ENCODE assay signal across 25 cellular contexts in genomic region chr7:43888983-43889945, GRCh38. TPM values are rescaled to one million over a fixed set of nuclear protein-coding genes. Genes with fewer than 3 reads are reported as not detected.
A peak's percentile ranks its signal among the peaks of the same experiment; 100 is the strongest.
DNase-seq lines count a peak whose midpoint lies in the region; ATAC-seq, FAIRE-seq and TF ChIP-seq lines count a peak whose summit lies in the region.
"Had no signal": no experiment of that assay in that cellular context is flagged by ENCODE, and none has a peak within 500 bp of the region (broad histone marks: within the 10 kb centered on the region; RNA-seq: fewer than 3 reads in every experiment).

No MANE protein-coding gene starts in this region.

- intact Hi-C loops in natural killer cell (cut with micrococcal nuclease): no loop called here

- FAIRE-seq in urothelium cell line (lab: Jason Lieb, UNC): no peak
- FAIRE-seq: D721Med had no signal

- H3K9me3 Mint-ChIP-seq in natural killer cell: no peaks in the 10 kb centered on the region
- no peaks in the 10 kb centered on the region for H3K9me3 Mint-ChIP-seq in natural killer cell treated with Interleukin-12 subunit alpha and Interleukin-12 subunit beta and Interleukin-15 and Interleukin-18, amount 100 ng/mL, for 72 hours
- H3K9me3 Mint-ChIP-seq: mesothelial cell of epicardium had no signal

- H3K27ac Mint-ChIP-seq in natural killer cell: no peak overlapping the region
- H3K27ac Mint-ChIP-seq in natural killer cell treated with Interleukin-12 subunit alpha and Interleukin-12 subunit beta and Interleukin-15 and Interleukin-18, amount 100 ng/mL, for 72 hours: no peak overlapping the region
- H3K27ac Mint-ChIP-seq: B cell, mesothelial cell of epicardium had no signal

- TF ChIP-seq CTCF in natural killer cell (IDR thresholded peaks at IDR 0.05) (no peak), fibroblast of mammary gland (conservative IDR thresholded peaks at IDR 0.05; ENCODE audit: control insufficient read depth, insufficient read depth, low read depth, low read length) (no peak)

- peaks cover 0 to 10% (median 6%) of the 10 kb centered on the region in 5 donors for H3K4me1 ChIP-seq in subcutaneous abdominal adipose tissue (ENCODE audit: control insufficient read depth in 5 of 5, insufficient read depth in 5 of 5, low read length in 5 of 5)

- H3K27me3 Mint-ChIP-seq in natural killer cell (ENCODE audit: low read depth in 2 of 2): peaks cover 17 to 35% of the 10 kb centered on the region in 2 donors
- peaks cover 0 to 6% of the 10 kb centered on the region in 2 donors for H3K27me3 Mint-ChIP-seq in natural killer cell treated with Interleukin-12 subunit alpha and Interleukin-12 subunit beta and Interleukin-15 and Interleukin-18, amount 100 ng/mL, for 72 hours
- H3K27me3 Mint-ChIP-seq: B cell had no signal

- H3K9ac ChIP-seq in subcutaneous abdominal adipose tissue (ENCODE audit: low read length in 5 of 5): no peak overlapping the region

- H3K4me3 Mint-ChIP-seq in natural killer cell: no peak overlapping the region
- H3K4me3 Mint-ChIP-seq in natural killer cell treated with Interleukin-12 subunit alpha and Interleukin-12 subunit beta and Interleukin-15 and Interleukin-18, amount 100 ng/mL, for 72 hours: no peak overlapping the region
- H3K4me3 Mint-ChIP-seq: B cell, mesothelial cell of epicardium had no signal

- no peaks in the 10 kb centered on the region for H3K9me3 ChIP-seq in subcutaneous abdominal adipose tissue (ENCODE audit: control insufficient read depth in 5 of 5, low read length in 5 of 5)
- H3K9me3 ChIP-seq: neutrophil, right atrium auricular region, thoracic aorta had no signal

- H3K4me3 ChIP-seq in fibroblast of mammary gland (ENCODE audit: control insufficient read depth, low read depth, low read length) (no peak overlapping the region), subcutaneous abdominal adipose tissue (ENCODE audit: low read depth in 1 of 5, low read length in 5 of 5) (no peak overlapping the region)
- H3K4me3 ChIP-seq: right atrium auricular region, SK-N-MC, thoracic aorta had no signal

- no peaks in the 10 kb centered on the region for H3K27me3 ChIP-seq in subcutaneous abdominal adipose tissue (ENCODE audit: control insufficient read depth in 5 of 5, insufficient read depth in 4 of 5, low read length in 5 of 5)
- H3K27me3 ChIP-seq: brain microvascular endothelial cell, neutrophil, right atrium auricular region had no signal

- ATAC-seq in natural killer cell: peak in 2 of 3 donors; percentile 24 to 52
- no peak for ATAC-seq in natural killer cell treated with Interleukin-12 subunit alpha and Interleukin-12 subunit beta and Interleukin-15 and Interleukin-18, amount 100 ng/mL, for 72 hours

- H3K36me3 Mint-ChIP-seq in natural killer cell: no peaks in the 10 kb centered on the region
- no peaks in the 10 kb centered on the region for H3K36me3 Mint-ChIP-seq in natural killer cell treated with Interleukin-12 subunit alpha and Interleukin-12 subunit beta and Interleukin-15 and Interleukin-18, amount 100 ng/mL, for 72 hours

- peaks cover 41 to 52% of the 10 kb centered on the region in 2 donors for H3K4me1 Mint-ChIP-seq in natural killer cell
- H3K4me1 Mint-ChIP-seq in natural killer cell treated with Interleukin-12 subunit alpha and Interleukin-12 subunit beta and Interleukin-15 and Interleukin-18, amount 100 ng/mL, for 72 hours (ENCODE audit: low read depth in 2 of 2): peaks cover 37 to 39% of the 10 kb centered on the region in 2 donors

- H3K27ac ChIP-seq in subcutaneous abdominal adipose tissue (ENCODE audit: low read depth, low read length): peak overlapping the region; percentile 47
- H3K27ac ChIP-seq: brain microvascular endothelial cell, neutrophil, right atrium auricular region, SK-N-MC, thoracic aorta had no signal

- peaks cover 6 to 20% (median 17%) of the 10 kb centered on the region in 5 donors for H3K36me3 ChIP-seq in subcutaneous abdominal adipose tissue (ENCODE audit: control insufficient read depth in 5 of 5, insufficient read depth in 5 of 5, low read length in 5 of 5)
- H3K36me3 ChIP-seq: neutrophil had no signal

- DNase-seq in natural killer cell (no peak), RPMI7951 (ENCODE audit: low read depth) (peak; percentile 56), fibroblast of mammary gland (ENCODE audit: low read depth) (peak; percentile 43), DMS 273 treated with DMSO at 0.1 percent for 48 hours (lab: John Stamatoyannopoulos, UW) (no peak), SK-N-DZ (ENCODE audit: low spot score) (no peak), urothelium cell line (ENCODE audit: low spot score) (no peak)
- no peak for DNase-seq in natural killer cell treated with Interleukin-12 subunit alpha and Interleukin-12 subunit beta and Interleukin-15 and Interleukin-18, amount 100 ng/mL, for 72 hours (ENCODE audit: low spot score)
- DNase-seq: activated CD8-positive, alpha-beta memory T cell treated with anti-CD3 and anti-CD28 coated beads for 24 hours; activated gamma-delta T cell treated with Interleukin-2 at 50 U/mL for 16 hours; brain microvascular endothelial cell; dermis blood vessel endothelial cell; hypothalamus; kidney glomerular epithelial cell; NCI-H1694 treated with DMSO at 0.1 percent for 48 hours; NCI-H446; OCI-M1; stimulated activated CD4-positive, alpha-beta T cell treated with anti-CD3 and anti-CD28 coated beads, Interleukin-2, amount 100 ng/mL, for 24 hours had no signal

RNA-seq across cellular contexts. Expression of gene URGCP, which starts 17.1 kb away (rescaled TPM):
- 10 to 100 TPM; 11.5 to 24.4 (median 21.5) TPM for total RNA-seq in natural killer cell
- total RNA-seq in natural killer cell treated with Interleukin-12 subunit alpha and Interleukin-12 subunit beta and Interleukin-15 and Interleukin-18, amount 100 ng/mL, for 72 hours: 10 to 100 TPM; 29.4 TPM
- 29.4 and 32.8 TPM in 2 replicates for total RNA-seq in RPMI7951 (2014; rRNA removed; shearing (Covaris generic))
- polyA plus RNA-seq in SK-N-DZ (2014; cell fraction: cytosol; rRNA removed): 15.8 and 22.5 TPM in 2 replicates
- polyA plus RNA-seq in SK-N-DZ (2014; cell fraction: nucleus; rRNA removed): 14.4 and 14.8 TPM in 2 replicates

RNA-seq across cellular contexts. Expression of gene MRPS24, which starts 19.9 kb away (rescaled TPM):
- 10 to 100 TPM; 34.8 to 37.4 (median 35.7) TPM for total RNA-seq in natural killer cell
- 10 to 100 TPM; 72.6 to 95.3 TPM for total RNA-seq in natural killer cell treated with Interleukin-12 subunit alpha and Interleukin-12 subunit beta and Interleukin-15 and Interleukin-18, amount 100 ng/mL, for 72 hours
- total RNA-seq in RPMI7951 (2014; rRNA removed; shearing (Covaris generic)): 190 and 247 TPM in 2 replicates
- 151 and 153 TPM in 2 replicates for polyA plus RNA-seq in SK-N-DZ (2014; cell fraction: cytosol; rRNA removed)
- 78.2 and 108 TPM in 2 replicates for polyA plus RNA-seq in SK-N-DZ (2014; cell fraction: nucleus; rRNA removed)

RNA-seq across cellular contexts. Expression of gene UBE2D4, which starts 37.0 kb away (rescaled TPM):
- total RNA-seq in natural killer cell: 10 to 100 TPM in 1 of 3 donors, 1 to 10 TPM in 2; 5.3 to 10.6 (median 9.6) TPM
- total RNA-seq in natural killer cell treated with Interleukin-12 subunit alpha and Interleukin-12 subunit beta and Interleukin-15 and Interleukin-18, amount 100 ng/mL, for 72 hours: 10 to 100 TPM; 10.8 to 11.2 TPM
- total RNA-seq in RPMI7951 (2014; rRNA removed; shearing (Covaris generic)): 17.3 and 24.6 TPM in 2 replicates
- polyA plus RNA-seq in SK-N-DZ (2014; cell fraction: cytosol; rRNA removed): 14.3 and 20.9 TPM in 2 replicates
- 1.9 and 13.7 TPM in 2 replicates for polyA plus RNA-seq in SK-N-DZ (2014; cell fraction: nucleus; rRNA removed)

Comparison
In these comparisons a context has a peak if more than half of its experiments do, and no peak if none do; other contexts are left out.
1. ATAC-seq: peak in natural killer cell (2 of 3); none in natural killer cell treated with Interleukin-12 subunit alpha and Interleukin-12 subunit beta and Interleukin-15 and Interleukin-18, amount 100 ng/mL, for 72 hours (0 of 2).
2. DNase-seq: peak in RPMI7951 (single experiment) and fibroblast of mammary gland (single experiment); none in natural killer cell (single experiment), natural killer cell treated with Interleukin-12 subunit alpha and Interleukin-12 subunit beta and Interleukin-15 and Interleukin-18, amount 100 ng/mL, for 72 hours (single experiment), DMS 273 treated with DMSO at 0.1 percent for 48 hours (single experiment), SK-N-DZ (single experiment) and urothelium cell line (single experiment).